11 cellular contexts compared by ENCODE assay signal in the genomic region with DNA sequence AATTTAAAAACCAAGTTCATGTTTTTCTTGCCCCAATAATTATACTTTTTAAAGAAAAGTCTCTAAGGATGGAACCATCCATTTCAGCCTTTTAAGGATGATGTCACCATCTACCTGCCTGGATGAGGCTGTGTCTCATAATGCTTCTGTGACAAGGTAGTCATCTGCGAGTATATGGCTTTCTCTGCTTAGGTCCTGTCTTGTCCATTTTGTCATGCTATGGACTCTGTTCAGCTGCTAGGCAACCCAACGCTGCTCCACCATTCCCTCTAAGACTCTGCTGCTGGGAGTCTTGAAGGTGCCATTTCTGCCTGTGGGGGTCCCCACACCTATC.
A peak's percentile ranks its signal among the peaks of the same experiment; 100 is the strongest.
DNase-seq lines count a peak whose midpoint lies in the region; ATAC-seq and TF ChIP-seq lines count a peak whose summit lies in the region.
"Had no signal": no experiment of that assay in that cellular context is flagged by ENCODE, and none has a peak within 500 bp of the region (broad histone marks: within the 10 kb centered on the region; RNA-seq: fewer than 3 reads in every experiment).

No MANE protein-coding gene starts in this region.

- peaks cover 37% of the 10 kb centered on the region for H3K36me3 Mint-ChIP-seq in activated CD8-positive, alpha-beta T cell treated with anti-CD3 and anti-CD28 coated beads for 36 hours (ENCODE audit: low read depth)
- peaks cover 31% of the 10 kb centered on the region for H3K36me3 Mint-ChIP-seq in activated CD8-positive, alpha-beta T cell treated with anti-CD3 and anti-CD28 coated beads, Interleukin-2, amount 10 ng/mL, durations not matched to agents 7 days and 5 days (ENCODE audit: low read depth)
- peaks cover 42% of the 10 kb centered on the region for H3K36me3 Mint-ChIP-seq in activated CD4-positive, alpha-beta T cell treated with anti-CD3 and anti-CD28 coated beads, Interleukin-2, amount 10 ng/mL, durations not matched to agents 7 days and 5 days (ENCODE audit: low read depth)

- no peak for ATAC-seq in activated CD8-positive, alpha-beta T cell treated with anti-CD3 and anti-CD28 coated beads for 36 hours
- no peak for ATAC-seq in activated CD8-positive, alpha-beta T cell treated with anti-CD3 and anti-CD28 coated beads, Interleukin-2, amount 10 ng/mL, durations not matched to agents 7 days and 5 days
- ATAC-seq in GM21786 (IDR thresholded peaks at IDR 0.05; ENCODE audit: unreplicated experiment), result peak; percentile 30
- peak; percentile 39 for ATAC-seq in HG03135 (IDR thresholded peaks at IDR 0.05; ENCODE audit: unreplicated experiment)
- peak; percentile 31 for ATAC-seq in stimulated activated naive CD8-positive, alpha-beta T cell treated with anti-CD3 and anti-CD28 coated beads, Interleukin-15, amount 100 ng/mL, for 72 hours
- ATAC-seq: right cardiac atrium had no signal

- DNase-seq in activated CD8-positive, alpha-beta T cell treated with anti-CD3 and anti-CD28 coated beads for 36 hours, result no peak
- DNase-seq in activated CD8-positive, alpha-beta T cell treated with anti-CD3 and anti-CD28 coated beads, Interleukin-2, amount 10 ng/mL, durations not matched to agents 7 days and 5 days, result no peak
- DNase-seq in stimulated activated naive CD8-positive, alpha-beta T cell treated with anti-CD3 and anti-CD28 coated beads, Interleukin-15, amount 100 ng/mL, for 72 hours, result no peak
- no peak for DNase-seq in middle frontal gyrus (ENCODE audit: extremely low spot score, low spot score)
- no peak for DNase-seq in stimulated activated CD4-positive, alpha-beta T cell treated with anti-CD3 and anti-CD28 coated beads, Interleukin-1b, Interleukin-23, amount 100 ng/mL, for 48 hours
- no peak for DNase-seq in activated CD4-positive, alpha-beta T cell treated with anti-CD3 and anti-CD28 coated beads, Interleukin-2, amount 10 ng/mL, durations not matched to agents 7 days and 5 days
- DNase-seq: Caco-2, right cardiac atrium, Right ventricle myocardium superior had no signal

- intact Hi-C loops in activated CD8-positive, alpha-beta T cell treated with anti-CD3 and anti-CD28 coated beads for 36 hours (cut with micrococcal nuclease), result no loop called here

- POLR2A ChIA-PET in activated CD8-positive, alpha-beta T cell treated with anti-CD3 and anti-CD28 coated beads for 36 hours (lab: Charles Lee), result interaction anchor here (1.0 kb wide), 1 partner anchor 510 kb away, joined by 4 read pairs; a partner anchor contains a TSS
- POLR2A ChIA-PET in activated CD8-positive, alpha-beta T cell treated with anti-CD3 and anti-CD28 coated beads, Interleukin-2, amount 10 ng/mL, durations not matched to agents 7 days and 5 days (lab: Charles Lee), result no interaction called here
- POLR2A ChIA-PET in activated CD4-positive, alpha-beta T cell treated with anti-CD3 and anti-CD28 coated beads, Interleukin-2, amount 10 ng/mL, durations not matched to agents 7 days and 5 days (lab: Charles Lee), result interaction anchor here (0.6 kb wide), 1 partner anchor 1077 kb away, joined by 6 read pairs; no protein-coding TSS in a partner anchor

- H3K27ac Mint-ChIP-seq in activated CD8-positive, alpha-beta T cell treated with anti-CD3 and anti-CD28 coated beads for 36 hours, result peak overlapping the region; percentile 55
- no peak overlapping the region for H3K27ac Mint-ChIP-seq in activated CD8-positive, alpha-beta T cell treated with anti-CD3 and anti-CD28 coated beads, Interleukin-2, amount 10 ng/mL, durations not matched to agents 7 days and 5 days
- no peak overlapping the region for H3K27ac Mint-ChIP-seq in stimulated activated naive CD8-positive, alpha-beta T cell treated with anti-CD3 and anti-CD28 coated beads, Interleukin-15, amount 100 ng/mL, for 72 hours
- H3K27ac Mint-ChIP-seq in activated CD4-positive, alpha-beta T cell treated with anti-CD3 and anti-CD28 coated beads, Interleukin-2, amount 10 ng/mL, durations not matched to agents 7 days and 5 days, result no peak overlapping the region

- H3K4me3 Mint-ChIP-seq in activated CD8-positive, alpha-beta T cell treated with anti-CD3 and anti-CD28 coated beads for 36 hours, result no peak overlapping the region
- H3K4me3 Mint-ChIP-seq in activated CD8-positive, alpha-beta T cell treated with anti-CD3 and anti-CD28 coated beads, Interleukin-2, amount 10 ng/mL, durations not matched to agents 7 days and 5 days, result no peak overlapping the region
- peak overlapping the region; percentile 36 to 45 for H3K4me3 Mint-ChIP-seq in stimulated activated naive CD8-positive, alpha-beta T cell treated with anti-CD3 and anti-CD28 coated beads, Interleukin-15, amount 100 ng/mL, for 72 hours
- H3K4me3 Mint-ChIP-seq in activated CD4-positive, alpha-beta T cell treated with anti-CD3 and anti-CD28 coated beads, Interleukin-2, amount 10 ng/mL, durations not matched to agents 7 days and 5 days, result no peak overlapping the region

- H3K4me1 Mint-ChIP-seq in activated CD8-positive, alpha-beta T cell treated with anti-CD3 and anti-CD28 coated beads for 36 hours (ENCODE audit: low read depth), result peaks cover 28% of the 10 kb centered on the region
- peaks cover 28% of the 10 kb centered on the region for H3K4me1 Mint-ChIP-seq in activated CD8-positive, alpha-beta T cell treated with anti-CD3 and anti-CD28 coated beads, Interleukin-2, amount 10 ng/mL, durations not matched to agents 7 days and 5 days (ENCODE audit: low read depth)
- H3K4me1 Mint-ChIP-seq in stimulated activated naive CD8-positive, alpha-beta T cell treated with anti-CD3 and anti-CD28 coated beads, Interleukin-15, amount 100 ng/mL, for 72 hours, result peaks cover 33% of the 10 kb centered on the region
- peaks cover 13% of the 10 kb centered on the region for H3K4me1 Mint-ChIP-seq in activated CD4-positive, alpha-beta T cell treated with anti-CD3 and anti-CD28 coated beads, Interleukin-2, amount 10 ng/mL, durations not matched to agents 7 days and 5 days

- no peak for TF ChIP-seq CTCF in activated CD8-positive, alpha-beta T cell treated with anti-CD3 and anti-CD28 coated beads for 36 hours (IDR thresholded peaks at IDR 0.05)

- H3K9me3 Mint-ChIP-seq in activated CD8-positive, alpha-beta T cell treated with anti-CD3 and anti-CD28 coated beads for 36 hours, result peaks cover 21% of the 10 kb centered on the region
- peaks cover 10% of the 10 kb centered on the region for H3K9me3 Mint-ChIP-seq in activated CD8-positive, alpha-beta T cell treated with anti-CD3 and anti-CD28 coated beads, Interleukin-2, amount 10 ng/mL, durations not matched to agents 7 days and 5 days (ENCODE audit: insufficient read depth)
- H3K9me3 Mint-ChIP-seq in stimulated activated naive CD8-positive, alpha-beta T cell treated with anti-CD3 and anti-CD28 coated beads, Interleukin-15, amount 100 ng/mL, for 72 hours, result peaks cover 12 to 21% of the 10 kb centered on the region in 2 donors
- H3K9me3 Mint-ChIP-seq in activated CD4-positive, alpha-beta T cell treated with anti-CD3 and anti-CD28 coated beads, Interleukin-2, amount 10 ng/mL, durations not matched to agents 7 days and 5 days, result peaks cover 34% of the 10 kb centered on the region

- no peaks in the 10 kb centered on the region for H3K27me3 Mint-ChIP-seq in activated CD8-positive, alpha-beta T cell treated with anti-CD3 and anti-CD28 coated beads for 36 hours
- no peaks in the 10 kb centered on the region for H3K27me3 Mint-ChIP-seq in activated CD8-positive, alpha-beta T cell treated with anti-CD3 and anti-CD28 coated beads, Interleukin-2, amount 10 ng/mL, durations not matched to agents 7 days and 5 days (ENCODE audit: low read depth)
- H3K27me3 Mint-ChIP-seq in stimulated activated naive CD8-positive, alpha-beta T cell treated with anti-CD3 and anti-CD28 coated beads, Interleukin-15, amount 100 ng/mL, for 72 hours, result no peaks in the 10 kb centered on the region
- no peaks in the 10 kb centered on the region for H3K27me3 Mint-ChIP-seq in activated CD4-positive, alpha-beta T cell treated with anti-CD3 and anti-CD28 coated beads, Interleukin-2, amount 10 ng/mL, durations not matched to agents 7 days and 5 days

- CTCF ChIA-PET in activated CD8-positive, alpha-beta T cell treated with anti-CD3 and anti-CD28 coated beads for 36 hours (lab: Charles Lee), result no interaction called here
- CTCF ChIA-PET in activated CD8-positive, alpha-beta T cell treated with anti-CD3 and anti-CD28 coated beads, Interleukin-2, amount 10 ng/mL, durations not matched to agents 7 days and 5 days (lab: Charles Lee), result interaction anchor here (0.6 to 2.7 kb wide), 4 partner anchors 9 to 14 kb away, joined by 4 to 7 read pairs (median 6); no protein-coding TSS in a partner anchor
- CTCF ChIA-PET in activated CD4-positive, alpha-beta T cell treated with anti-CD3 and anti-CD28 coated beads, Interleukin-2, amount 10 ng/mL, durations not matched to agents 7 days and 5 days (lab: Charles Lee), result interaction anchor here (0.6 kb wide), 1 partner anchor 123 kb away, joined by 3 read pairs; no protein-coding TSS in a partner anchor

Comparison
In these comparisons a context has a peak if more than half of its experiments do, and no peak if none do; other contexts are left out.
1. ATAC-seq: peak in GM21786 (single experiment), HG03135 (single experiment) and stimulated activated naive CD8-positive, alpha-beta T cell treated with anti-CD3 and anti-CD28 coated beads, Interleukin-15, amount 100 ng/mL, for 72 hours (single experiment); none in activated CD8-positive, alpha-beta T cell treated with anti-CD3 and anti-CD28 coated beads for 36 hours (single experiment) and activated CD8-positive, alpha-beta T cell treated with anti-CD3 and anti-CD28 coated beads, Interleukin-2, amount 10 ng/mL, durations not matched to agents 7 days and 5 days (single experiment).
2. H3K4me3 Mint-ChIP-seq: peak in stimulated activated naive CD8-positive, alpha-beta T cell treated with anti-CD3 and anti-CD28 coated beads, Interleukin-15, amount 100 ng/mL, for 72 hours (2 of 2); none in activated CD8-positive, alpha-beta T cell treated with anti-CD3 and anti-CD28 coated beads for 36 hours (single experiment), activated CD8-positive, alpha-beta T cell treated with anti-CD3 and anti-CD28 coated beads, Interleukin-2, amount 10 ng/mL, durations not matched to agents 7 days and 5 days (single experiment) and activated CD4-positive, alpha-beta T cell treated with anti-CD3 and anti-CD28 coated beads, Interleukin-2, amount 10 ng/mL, durations not matched to agents 7 days and 5 days (single experiment).